ENCODE assay signal across 1 cellular context in genomic region chr1:248863011-248863881, GRCh38.
TF ChIP-seq lines count a peak whose summit lies in the region.

No MANE protein-coding gene starts in this region.

TF ChIP-seq in HepG2, 621 proteins besides CTCF, POLR2A, EP300 and RAD21 (continued from another document and continues in another):
- TF ChIP-seq ZNF646 (CRISPR knock-in tag; IDR thresholded peaks at IDR 0.05) (no peak), HOXA7 (CRISPR knock-in tag; IDR thresholded peaks at IDR 0.05) (no peak), PTBP1 (IDR thresholded peaks at IDR 0.05; ENCODE audit: low read depth, low read length, poor library complexity, severe bottlenecking) (no peak), CHCHD3 (CRISPR knock-in tag; IDR thresholded peaks at IDR 0.05) (no peak), PRDM10 (CRISPR knock-in tag; IDR thresholded peaks at IDR 0.05; ENCODE audit: low read depth) (no peak), ZNF605 (CRISPR knock-in tag; IDR thresholded peaks at IDR 0.05) (peak; percentile 68; the same call in 1 of the 2 replicates), CEBPG (CRISPR knock-in tag; IDR thresholded peaks at IDR 0.05) (no peak), HNRNPLL (IDR thresholded peaks at IDR 0.05; ENCODE audit: low read depth, low read length, poor library complexity, severe bottlenecking) (peak; percentile 52), AGO1 (IDR thresholded peaks at IDR 0.05; ENCODE audit: low read depth, low read length, poor library complexity, severe bottlenecking) (peak; percentile 38), ZFP1 (CRISPR knock-in tag; IDR thresholded peaks at IDR 0.05) (no peak), ZNF225 (CRISPR knock-in tag; IDR thresholded peaks at IDR 0.05) (no peak), KDM4B (CRISPR knock-in tag; IDR thresholded peaks at IDR 0.05) (peak; percentile 77; the same call in 1 of the 2 replicates), ZNF142 (CRISPR knock-in tag; IDR thresholded peaks at IDR 0.05) (no peak), ZNF556 (CRISPR knock-in tag; IDR thresholded peaks at IDR 0.05; ENCODE audit: borderline replicate concordance) (0 out of 2 replicates have a peak, but pooled peaks have one; percentile 32), ZNF616 (CRISPR knock-in tag; IDR thresholded peaks at IDR 0.05; ENCODE audit: low read depth) (no peak), ZNF121 (CRISPR knock-in tag; IDR thresholded peaks at IDR 0.05) (peak; percentile 25; the same call in 1 of the 2 replicates), ZNF749 (CRISPR knock-in tag; IDR thresholded peaks at IDR 0.05; ENCODE audit: borderline replicate concordance) (no peak), SMARCE1 (IDR thresholded peaks at IDR 0.05; ENCODE audit: borderline replicate concordance) (no peak)
- TF ChIP-seq, protein P1, sequence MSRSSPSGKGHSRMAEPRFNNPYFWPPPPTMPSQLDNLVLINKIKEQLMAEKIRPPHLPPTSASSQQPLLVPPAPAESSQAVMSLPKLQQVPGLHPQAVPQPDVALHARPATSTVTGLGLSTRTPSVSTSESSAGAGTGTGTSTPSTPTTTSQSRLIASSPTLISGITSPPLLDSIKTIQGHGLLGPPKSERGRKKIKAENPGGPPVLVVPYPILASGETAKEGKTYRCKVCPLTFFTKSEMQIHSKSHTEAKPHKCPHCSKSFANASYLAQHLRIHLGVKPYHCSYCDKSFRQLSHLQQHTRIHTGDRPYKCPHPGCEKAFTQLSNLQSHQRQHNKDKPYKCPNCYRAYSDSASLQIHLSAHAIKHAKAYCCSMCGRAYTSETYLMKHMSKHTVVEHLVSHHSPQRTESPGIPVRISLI (CRISPR knock-in tag; IDR thresholded peaks at IDR 0.05; ENCODE audit: borderline replicate concordance) = no peak
- TF ChIP-seq, protein P2, sequence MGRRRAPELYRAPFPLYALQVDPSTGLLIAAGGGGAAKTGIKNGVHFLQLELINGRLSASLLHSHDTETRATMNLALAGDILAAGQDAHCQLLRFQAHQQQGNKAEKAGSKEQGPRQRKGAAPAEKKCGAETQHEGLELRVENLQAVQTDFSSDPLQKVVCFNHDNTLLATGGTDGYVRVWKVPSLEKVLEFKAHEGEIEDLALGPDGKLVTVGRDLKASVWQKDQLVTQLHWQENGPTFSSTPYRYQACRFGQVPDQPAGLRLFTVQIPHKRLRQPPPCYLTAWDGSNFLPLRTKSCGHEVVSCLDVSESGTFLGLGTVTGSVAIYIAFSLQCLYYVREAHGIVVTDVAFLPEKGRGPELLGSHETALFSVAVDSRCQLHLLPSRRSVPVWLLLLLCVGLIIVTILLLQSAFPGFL (CRISPR knock-in tag; IDR thresholded peaks at IDR 0.05) = no peak
- TF ChIP-seq, protein P3, sequence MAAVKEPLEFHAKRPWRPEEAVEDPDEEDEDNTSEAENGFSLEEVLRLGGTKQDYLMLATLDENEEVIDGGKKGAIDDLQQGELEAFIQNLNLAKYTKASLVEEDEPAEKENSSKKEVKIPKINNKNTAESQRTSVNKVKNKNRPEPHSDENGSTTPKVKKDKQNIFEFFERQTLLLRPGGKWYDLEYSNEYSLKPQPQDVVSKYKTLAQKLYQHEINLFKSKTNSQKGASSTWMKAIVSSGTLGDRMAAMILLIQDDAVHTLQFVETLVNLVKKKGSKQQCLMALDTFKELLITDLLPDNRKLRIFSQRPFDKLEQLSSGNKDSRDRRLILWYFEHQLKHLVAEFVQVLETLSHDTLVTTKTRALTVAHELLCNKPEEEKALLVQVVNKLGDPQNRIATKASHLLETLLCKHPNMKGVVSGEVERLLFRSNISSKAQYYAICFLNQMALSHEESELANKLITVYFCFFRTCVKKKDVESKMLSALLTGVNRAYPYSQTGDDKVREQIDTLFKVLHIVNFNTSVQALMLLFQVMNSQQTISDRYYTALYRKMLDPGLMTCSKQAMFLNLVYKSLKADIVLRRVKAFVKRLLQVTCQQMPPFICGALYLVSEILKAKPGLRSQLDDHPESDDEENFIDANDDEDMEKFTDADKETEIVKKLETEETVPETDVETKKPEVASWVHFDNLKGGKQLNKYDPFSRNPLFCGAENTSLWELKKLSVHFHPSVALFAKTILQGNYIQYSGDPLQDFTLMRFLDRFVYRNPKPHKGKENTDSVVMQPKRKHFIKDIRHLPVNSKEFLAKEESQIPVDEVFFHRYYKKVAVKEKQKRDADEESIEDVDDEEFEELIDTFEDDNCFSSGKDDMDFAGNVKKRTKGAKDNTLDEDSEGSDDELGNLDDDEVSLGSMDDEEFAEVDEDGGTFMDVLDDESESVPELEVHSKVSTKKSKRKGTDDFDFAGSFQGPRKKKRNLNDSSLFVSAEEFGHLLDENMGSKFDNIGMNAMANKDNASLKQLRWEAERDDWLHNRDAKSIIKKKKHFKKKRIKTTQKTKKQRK (IDR thresholded peaks at IDR 0.05; ENCODE audit: low read length) = no peak
